ENCODE assay signal across 35 cellular contexts in the genomic region with DNA sequence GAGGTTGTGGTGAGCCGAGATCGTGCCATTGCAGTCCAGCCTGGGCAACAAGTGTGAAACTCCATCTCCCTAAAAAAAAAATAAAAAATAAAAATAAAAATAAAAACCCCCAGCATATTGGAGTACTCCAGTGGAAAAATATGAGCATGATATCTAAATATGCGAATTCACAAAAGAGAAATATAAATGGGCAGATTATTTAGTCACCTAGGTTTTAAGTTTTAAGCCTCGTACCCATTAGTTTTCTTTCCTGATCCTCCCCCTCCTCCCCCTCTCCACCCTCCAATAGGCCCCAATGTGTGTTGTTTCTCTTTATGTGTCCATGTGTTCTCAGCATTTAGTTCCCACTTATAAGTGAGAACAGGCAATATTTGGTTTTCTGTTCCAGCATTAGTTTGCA.
"Had no signal": no experiment of that assay in that cellular context is flagged by ENCODE, and none has a peak within 500 bp of the region (broad histone marks: within the 10 kb centered on the region; RNA-seq: fewer than 3 reads in every experiment).

No MANE protein-coding gene starts in this region.

- H3K4me3 ChIP-seq: MG63 had no signal

- H3K36me3 ChIP-seq: MG63 had no signal

- H3K9me3 ChIP-seq: MG63 had no signal

- DNase-seq: Karpas-422, Kasumi-1, MG63, MM.1S, MV-4-11, NCI-H1048, NCI-H1092, NCI-H1092 treated with DMSO at 0.1 percent for 48 hours, NCI-H1105, NCI-H1105 treated with DMSO at 0.1 percent for 48 hours, NCI-H1417, NCI-H1417 treated with DMSO at 0.1 percent for 48 hours, NCI-H1436, NCI-H1436 treated with DMSO at 0.1 percent for 48 hours, NCI-H146, NCI-H1694, NCI-H1694 treated with DMSO at 0.1 percent for 48 hours, NCI-H187, NCI-H187 treated with DMSO at 0.1 percent for 48 hours, NCI-H1930, NCI-H2029, NCI-H2029 treated with DMSO at 0.1 percent for 48 hours, NCI-H2081, NCI-H2081 treated with DMSO at 0.1 percent for 48 hours, NCI-H2107, NCI-H2171, NCI-H2171 treated with DMSO at 0.1 percent for 48 hours, NCI-H2227 treated with DMSO at 0.1 percent for 48 hours, NCI-H226, NCI-H345, NCI-H446, NCI-H446 treated with DMSO at 0.1 percent for 48 hours, NCI-H510A, NCI-H510A treated with DMSO at 0.1 percent for 48 hours, NCI-H524 had no signal
